Comparison of ENCODE assay signal across 22 cellular contexts in genomic region chr12:93402333-93403311, GRCh38. TPM values are rescaled to one million over a fixed set of nuclear protein-coding genes. Genes with fewer than 3 reads are reported as not detected.
A peak's percentile ranks its signal among the peaks of the same experiment; 100 is the strongest.
DNase-seq lines count a peak whose midpoint lies in the region; ATAC-seq and TF ChIP-seq lines count a peak whose summit lies in the region.
"Had no signal": no experiment of that assay in that cellular context is flagged by ENCODE, and none has a peak within 500 bp of the region (broad histone marks: within the 10 kb centered on the region; RNA-seq: fewer than 3 reads in every experiment).

No MANE protein-coding gene starts in this region.

- H3K4me1 ChIP-seq in GM23338 (ENCODE audit: insufficient read depth): no peaks in the 10 kb centered on the region
- no peaks in the 10 kb centered on the region for H3K4me1 ChIP-seq in naive thymus-derived CD4-positive, alpha-beta T cell (ENCODE audit: control insufficient read depth in 2 of 2, insufficient read depth in 2 of 2, low read length in 2 of 2)
- H3K4me1 ChIP-seq: transverse colon had no signal

- H3K4me3 Mint-ChIP-seq in activated T-cell treated with anti-CD3 and anti-CD28 coated beads, Interleukin-2, amount 50 U/mL, for 24 hours: no peak overlapping the region
- no peak overlapping the region for H3K4me3 Mint-ChIP-seq in GM23338
- H3K4me3 Mint-ChIP-seq in activated T-helper 17 cell treated with anti-CD3 and anti-CD28 coated beads, Interleukin-2, amount 50 U/mL, for 72 hours: no peak overlapping the region
- H3K4me3 Mint-ChIP-seq in naive thymus-derived CD4-positive, alpha-beta T cell: no peak overlapping the region
- H3K4me3 Mint-ChIP-seq: CD4-positive, CD25-positive, alpha-beta regulatory T cell; immature natural killer cell; stimulated activated memory B cell treated with anti-CD40 and anti-IgM and Interleukin-4, amounts not matched to agents 10 μg/mL and 1 μg/mL and 100 μg/mL, for 72 hours had no signal

- H3K79me2 ChIP-seq in GM23338 (replicated peaks; ENCODE audit: insufficient read depth): peaks cover 3% of the 10 kb centered on the region

- no peaks in the 10 kb centered on the region for H3K9me2 ChIP-seq in GM23338 (ENCODE audit: insufficient read depth)

- no peak for DNase-seq in activated T-cell treated with anti-CD3 and anti-CD28 coated beads, Interleukin-2, amount 50 U/mL, for 24 hours
- no peak for DNase-seq in activated T-cell treated with anti-CD3 and anti-CD28 coated beads for 4 hours
- no peak for DNase-seq in GM23338 (ENCODE audit: low spot score)
- DNase-seq in naive thymus-derived CD4-positive, alpha-beta T cell: no peak
- DNase-seq in NCI-H345 treated with DMSO at 0.1 percent for 48 hours (lab: John Stamatoyannopoulos, UW; ENCODE audit: unreplicated experiment): no peak
- DNase-seq: activated CD8-positive, alpha-beta memory T cell treated with anti-CD3 and anti-CD28 coated beads for 24 hours; caudate nucleus; CD4-positive, CD25-positive, alpha-beta regulatory T cell; DMS153; dorsolateral prefrontal cortex; foreskin fibroblast; GF-D8; immature natural killer cell; left ventricle myocardium superior; Right ventricle myocardium superior; transverse colon had no signal

- 0 out of 2 replicates have a peak overlapping the region, but pooled peaks have one; percentile 8 for H3K27ac ChIP-seq in GM23338 (ENCODE audit: low read depth)
- no peak overlapping the region for H3K27ac ChIP-seq in naive thymus-derived CD4-positive, alpha-beta T cell (ENCODE audit: low read depth, low read length)
- H3K27ac ChIP-seq: dorsolateral prefrontal cortex, epithelial cell of prostate, KMS-11, transverse colon had no signal

- CTCF ChIA-PET in naive thymus-derived CD4-positive, alpha-beta T cell (lab: Charles Lee): interaction anchor here (0.7 to 1.4 kb wide), 2 partner anchors 404 to 415 kb away, joined by 3 to 6 read pairs; no protein-coding TSS in a partner anchor

- peaks cover 31% of the 10 kb centered on the region for H3K4me1 Mint-ChIP-seq in activated T-cell treated with anti-CD3 and anti-CD28 coated beads, Interleukin-2, amount 50 U/mL, for 24 hours (ENCODE audit: low read depth)
- peaks cover 5% of the 10 kb centered on the region; the same call in 2 of the 3 replicates for H3K4me1 Mint-ChIP-seq in GM23338
- peaks cover 15% of the 10 kb centered on the region for H3K4me1 Mint-ChIP-seq in activated T-helper 17 cell treated with anti-CD3 and anti-CD28 coated beads, Interleukin-2, amount 50 U/mL, for 72 hours
- H3K4me1 Mint-ChIP-seq in naive thymus-derived CD4-positive, alpha-beta T cell: peaks cover 0 to 15% (median 4%) of the 10 kb centered on the region in 7 donors

- peaks cover 69% of the 10 kb centered on the region for H3K36me3 Mint-ChIP-seq in activated T-cell treated with anti-CD3 and anti-CD28 coated beads, Interleukin-2, amount 50 U/mL, for 24 hours (ENCODE audit: low read depth)
- H3K36me3 Mint-ChIP-seq in GM23338 (ENCODE audit: low read depth): peaks cover 25% of the 10 kb centered on the region
- peaks cover 73% of the 10 kb centered on the region for H3K36me3 Mint-ChIP-seq in activated T-helper 17 cell treated with anti-CD3 and anti-CD28 coated beads, Interleukin-2, amount 50 U/mL, for 72 hours (ENCODE audit: low read depth)
- H3K36me3 Mint-ChIP-seq in naive thymus-derived CD4-positive, alpha-beta T cell: peaks cover 0 to 25% (median 9%) of the 10 kb centered on the region in 5 donors

- H3K36me3 ChIP-seq in GM23338 (ENCODE audit: insufficient read depth): peaks cover 6% of the 10 kb centered on the region
- peaks cover 5 to 13% (median 11%) of the 10 kb centered on the region in 3 experiments for H3K36me3 ChIP-seq in naive thymus-derived CD4-positive, alpha-beta T cell (ENCODE audit: control insufficient read depth in 2 of 3, insufficient read depth in 3 of 3, low read length in 3 of 3)

- H3K27me3 ChIP-seq in GM23338 (ENCODE audit: insufficient read depth): peaks cover 6% of the 10 kb centered on the region; the same call in 1 of the 2 replicates
- no peaks in the 10 kb centered on the region for H3K27me3 ChIP-seq in naive thymus-derived CD4-positive, alpha-beta T cell (ENCODE audit: control insufficient read depth in 2 of 2, insufficient read depth in 2 of 2, low read length in 2 of 2)
- H3K27me3 ChIP-seq: dorsolateral prefrontal cortex, transverse colon had no signal

- H3K27ac Mint-ChIP-seq in activated T-cell treated with anti-CD3 and anti-CD28 coated beads, Interleukin-2, amount 50 U/mL, for 24 hours: peak overlapping the region; percentile 58
- no peak overlapping the region for H3K27ac Mint-ChIP-seq in GM23338
- peak overlapping the region; percentile 59 for H3K27ac Mint-ChIP-seq in activated T-helper 17 cell treated with anti-CD3 and anti-CD28 coated beads, Interleukin-2, amount 50 U/mL, for 72 hours
- H3K27ac Mint-ChIP-seq in naive thymus-derived CD4-positive, alpha-beta T cell: peak overlapping the region in 5 of 9 donors; percentile 12 to 74 (median 36)
- H3K27ac Mint-ChIP-seq: stimulated activated memory B cell treated with anti-CD40 and anti-IgM and Interleukin-4, amounts not matched to agents 10 μg/mL and 1 μg/mL and 100 μg/mL, for 72 hours had no signal

- H3K9me3 Mint-ChIP-seq in activated T-cell treated with anti-CD3 and anti-CD28 coated beads, Interleukin-2, amount 50 U/mL, for 24 hours: no peaks in the 10 kb centered on the region
- H3K9me3 Mint-ChIP-seq in GM23338: no peaks in the 10 kb centered on the region
- no peaks in the 10 kb centered on the region for H3K9me3 Mint-ChIP-seq in activated T-helper 17 cell treated with anti-CD3 and anti-CD28 coated beads, Interleukin-2, amount 50 U/mL, for 72 hours
- H3K9me3 Mint-ChIP-seq in naive thymus-derived CD4-positive, alpha-beta T cell: peaks cover 0 to 2% (median 0%) of the 10 kb centered on the region in 11 donors
- H3K9me3 Mint-ChIP-seq: CD4-positive, CD25-positive, alpha-beta regulatory T cell; immature natural killer cell; stimulated activated memory B cell treated with anti-CD40 and anti-IgM and Interleukin-4, amounts not matched to agents 10 μg/mL and 1 μg/mL and 100 μg/mL, for 72 hours had no signal

- TF ChIP-seq CTCF in GM23338 (conservative IDR thresholded peaks at IDR 0.05; ENCODE audit: low read depth in 2 of 2): no peak

- no peaks in the 10 kb centered on the region for H3K27me3 Mint-ChIP-seq in activated T-cell treated with anti-CD3 and anti-CD28 coated beads, Interleukin-2, amount 50 U/mL, for 24 hours
- peaks cover 5% of the 10 kb centered on the region for H3K27me3 Mint-ChIP-seq in GM23338 (ENCODE audit: insufficient read depth, low read depth, poor library complexity)
- no peaks in the 10 kb centered on the region for H3K27me3 Mint-ChIP-seq in activated T-helper 17 cell treated with anti-CD3 and anti-CD28 coated beads, Interleukin-2, amount 50 U/mL, for 72 hours
- H3K27me3 Mint-ChIP-seq in naive thymus-derived CD4-positive, alpha-beta T cell: no peaks in the 10 kb centered on the region
- H3K27me3 Mint-ChIP-seq: CD4-positive, CD25-positive, alpha-beta regulatory T cell; stimulated activated memory B cell treated with anti-CD40 and anti-IgM and Interleukin-4, amounts not matched to agents 10 μg/mL and 1 μg/mL and 100 μg/mL, for 72 hours had no signal

- no peak overlapping the region for H3K4me3 ChIP-seq in GM23338
- no peak overlapping the region for H3K4me3 ChIP-seq in naive thymus-derived CD4-positive, alpha-beta T cell (ENCODE audit: low read length)
- H3K4me3 ChIP-seq: dorsolateral prefrontal cortex, transverse colon had no signal

- POLR2A ChIA-PET in naive thymus-derived CD4-positive, alpha-beta T cell (lab: Charles Lee): interaction anchor here (0.6 to 0.7 kb wide), 2 partner anchors 626 to 1261 kb away, joined by 4 to 6 read pairs; no protein-coding TSS in a partner anchor

- H3F3A ChIP-seq in GM23338 (replicated peaks; ENCODE audit: low read depth): peaks cover 7% of the 10 kb centered on the region

- intact Hi-C loops in naive thymus-derived CD4-positive, alpha-beta T cell (cut with micrococcal nuclease): no loop called here

- H4K20me1 ChIP-seq in GM23338 (replicated peaks; ENCODE audit: insufficient read depth): peaks cover 4% of the 10 kb centered on the region

- no peak overlapping the region for H3K4me2 ChIP-seq in GM23338
- H3K4me2 ChIP-seq: KMS-11 had no signal

- H3K9me3 ChIP-seq in naive thymus-derived CD4-positive, alpha-beta T cell (ENCODE audit: control insufficient read depth in 2 of 3, low read length in 3 of 3): no peaks in the 10 kb centered on the region
- H3K9me3 ChIP-seq: transverse colon had no signal

- ATAC-seq in GM23338 (no peak), GM21390 (IDR thresholded peaks at IDR 0.05; ENCODE audit: unreplicated experiment) (no peak), HG02840 (IDR thresholded peaks at IDR 0.05; ENCODE audit: low FRiP score, unreplicated experiment) (no peak)
- ATAC-seq in activated T-helper 17 cell treated with anti-CD3 and anti-CD28 coated beads, Interleukin-2, amount 50 U/mL, for 72 hours (replicated peaks): peak; percentile 71
- ATAC-seq in naive thymus-derived CD4-positive, alpha-beta T cell: no peak
- ATAC-seq: left ventricle myocardium superior; stimulated activated memory B cell treated with anti-CD40 and anti-IgM and Interleukin-4, amounts not matched to agents 10 μg/mL and 1 μg/mL and 100 μg/mL, for 72 hours had no signal

- H2AFZ ChIP-seq in GM23338: no peak overlapping the region

RNA-seq across cellular contexts. Expression of gene NUDT4, which starts 24.9 kb away (rescaled TPM):
- 67.2 and 69.7 TPM in 2 replicates for total RNA-seq in GM23338 (2014; rRNA removed; shearing (Covaris generic))
- polyA plus RNA-seq in GM23338 (2016; fragmentation: Nextera tagmentation; extraction: Ambion mirVana): 29.5 and 32.3 TPM in 2 replicates
- total RNA-seq in activated T-helper 17 cell treated with anti-CD3 and anti-CD28 coated beads, Interleukin-2, amount 50 U/mL, for 72 hours: 10 to 100 TPM; 41.2 to 51.6 TPM
- 10 to 100 TPM; 43.3 to 85.1 (median 51.2) TPM for total RNA-seq in naive thymus-derived CD4-positive, alpha-beta T cell
- polyA plus RNA-seq in naive thymus-derived CD4-positive, alpha-beta T cell: 10 to 100 TPM; 37.1 to 56.4 TPM

RNA-seq across cellular contexts. Expression of gene UBE2N, which starts 39.1 kb away (rescaled TPM):
- total RNA-seq in GM23338 (2014; rRNA removed; shearing (Covaris generic)): 134 and 154 TPM in 2 replicates
- polyA plus RNA-seq in GM23338 (2016; fragmentation: Nextera tagmentation; extraction: Ambion mirVana): 328 and 385 TPM in 2 replicates
- total RNA-seq in activated T-helper 17 cell treated with anti-CD3 and anti-CD28 coated beads, Interleukin-2, amount 50 U/mL, for 72 hours: 100 to 1,000 TPM; 128 to 252 TPM
- 100 to 1,000 TPM in 1 of 5 experiments, 10 to 100 TPM in 4; 76.6 to 180 (median 77.5) TPM for total RNA-seq in naive thymus-derived CD4-positive, alpha-beta T cell
- 100 to 1,000 TPM; 109 to 170 TPM for polyA plus RNA-seq in naive thymus-derived CD4-positive, alpha-beta T cell
